ENCODE assay signal across 1 cellular context in genomic region chr4:122921971-122922876, GRCh38.
TF ChIP-seq lines count a peak whose summit lies in the region.

A gene with protein sequence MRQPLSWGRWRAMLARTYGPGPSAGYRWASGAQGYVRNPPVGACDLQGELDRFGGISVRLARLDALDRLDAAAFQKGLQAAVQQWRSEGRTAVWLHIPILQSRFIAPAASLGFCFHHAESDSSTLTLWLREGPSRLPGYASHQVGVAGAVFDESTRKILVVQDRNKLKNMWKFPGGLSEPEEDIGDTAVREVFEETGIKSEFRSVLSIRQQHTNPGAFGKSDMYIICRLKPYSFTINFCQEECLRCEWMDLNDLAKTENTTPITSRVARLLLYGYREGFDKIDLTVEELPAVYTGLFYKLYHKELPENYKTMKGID (minus strand): TSS chr4:122922597. CDS start chr4:122922572, 25 bp downstream.

TF ChIP-seq in HepG2, 621 proteins besides CTCF, POLR2A, EP300 and RAD21 (continued from another document and continues in another):
- TF ChIP-seq, protein P1, sequence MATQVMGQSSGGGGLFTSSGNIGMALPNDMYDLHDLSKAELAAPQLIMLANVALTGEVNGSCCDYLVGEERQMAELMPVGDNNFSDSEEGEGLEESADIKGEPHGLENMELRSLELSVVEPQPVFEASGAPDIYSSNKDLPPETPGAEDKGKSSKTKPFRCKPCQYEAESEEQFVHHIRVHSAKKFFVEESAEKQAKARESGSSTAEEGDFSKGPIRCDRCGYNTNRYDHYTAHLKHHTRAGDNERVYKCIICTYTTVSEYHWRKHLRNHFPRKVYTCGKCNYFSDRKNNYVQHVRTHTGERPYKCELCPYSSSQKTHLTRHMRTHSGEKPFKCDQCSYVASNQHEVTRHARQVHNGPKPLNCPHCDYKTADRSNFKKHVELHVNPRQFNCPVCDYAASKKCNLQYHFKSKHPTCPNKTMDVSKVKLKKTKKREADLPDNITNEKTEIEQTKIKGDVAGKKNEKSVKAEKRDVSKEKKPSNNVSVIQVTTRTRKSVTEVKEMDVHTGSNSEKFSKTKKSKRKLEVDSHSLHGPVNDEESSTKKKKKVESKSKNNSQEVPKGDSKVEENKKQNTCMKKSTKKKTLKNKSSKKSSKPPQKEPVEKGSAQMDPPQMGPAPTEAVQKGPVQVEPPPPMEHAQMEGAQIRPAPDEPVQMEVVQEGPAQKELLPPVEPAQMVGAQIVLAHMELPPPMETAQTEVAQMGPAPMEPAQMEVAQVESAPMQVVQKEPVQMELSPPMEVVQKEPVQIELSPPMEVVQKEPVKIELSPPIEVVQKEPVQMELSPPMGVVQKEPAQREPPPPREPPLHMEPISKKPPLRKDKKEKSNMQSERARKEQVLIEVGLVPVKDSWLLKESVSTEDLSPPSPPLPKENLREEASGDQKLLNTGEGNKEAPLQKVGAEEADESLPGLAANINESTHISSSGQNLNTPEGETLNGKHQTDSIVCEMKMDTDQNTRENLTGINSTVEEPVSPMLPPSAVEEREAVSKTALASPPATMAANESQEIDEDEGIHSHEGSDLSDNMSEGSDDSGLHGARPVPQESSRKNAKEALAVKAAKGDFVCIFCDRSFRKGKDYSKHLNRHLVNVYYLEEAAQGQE (IDR thresholded peaks at IDR 0.05; ENCODE audit: borderline replicate concordance in 1 of 2, low read depth in 1 of 2, low read length in 2 of 2) = peak in 1 of 2 experiments; percentile 4; a peak in 1 of 4 replicates
- TF ChIP-seq ZBTB7B (CRISPR knock-in tag; IDR thresholded peaks at IDR 0.05) = no peak
- TF ChIP-seq ZNF234 (CRISPR knock-in tag; conservative IDR thresholded peaks at IDR 0.05) = no peak
- TF ChIP-seq MTA3 (CRISPR knock-in tag; IDR thresholded peaks at IDR 0.05) = no peak
- TF ChIP-seq, protein P2, sequence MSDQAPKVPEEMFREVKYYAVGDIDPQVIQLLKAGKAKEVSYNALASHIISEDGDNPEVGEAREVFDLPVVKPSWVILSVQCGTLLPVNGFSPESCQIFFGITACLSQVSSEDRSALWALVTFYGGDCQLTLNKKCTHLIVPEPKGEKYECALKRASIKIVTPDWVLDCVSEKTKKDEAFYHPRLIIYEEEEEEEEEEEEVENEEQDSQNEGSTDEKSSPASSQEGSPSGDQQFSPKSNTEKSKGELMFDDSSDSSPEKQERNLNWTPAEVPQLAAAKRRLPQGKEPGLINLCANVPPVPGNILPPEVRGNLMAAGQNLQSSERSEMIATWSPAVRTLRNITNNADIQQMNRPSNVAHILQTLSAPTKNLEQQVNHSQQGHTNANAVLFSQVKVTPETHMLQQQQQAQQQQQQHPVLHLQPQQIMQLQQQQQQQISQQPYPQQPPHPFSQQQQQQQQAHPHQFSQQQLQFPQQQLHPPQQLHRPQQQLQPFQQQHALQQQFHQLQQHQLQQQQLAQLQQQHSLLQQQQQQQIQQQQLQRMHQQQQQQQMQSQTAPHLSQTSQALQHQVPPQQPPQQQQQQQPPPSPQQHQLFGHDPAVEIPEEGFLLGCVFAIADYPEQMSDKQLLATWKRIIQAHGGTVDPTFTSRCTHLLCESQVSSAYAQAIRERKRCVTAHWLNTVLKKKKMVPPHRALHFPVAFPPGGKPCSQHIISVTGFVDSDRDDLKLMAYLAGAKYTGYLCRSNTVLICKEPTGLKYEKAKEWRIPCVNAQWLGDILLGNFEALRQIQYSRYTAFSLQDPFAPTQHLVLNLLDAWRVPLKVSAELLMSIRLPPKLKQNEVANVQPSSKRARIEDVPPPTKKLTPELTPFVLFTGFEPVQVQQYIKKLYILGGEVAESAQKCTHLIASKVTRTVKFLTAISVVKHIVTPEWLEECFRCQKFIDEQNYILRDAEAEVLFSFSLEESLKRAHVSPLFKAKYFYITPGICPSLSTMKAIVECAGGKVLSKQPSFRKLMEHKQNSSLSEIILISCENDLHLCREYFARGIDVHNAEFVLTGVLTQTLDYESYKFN (CRISPR knock-in tag; conservative IDR thresholded peaks at IDR 0.05) = peak; percentile 44; the same call in 1 of the 2 replicates
- no peak for TF ChIP-seq CBFB (CRISPR knock-in tag; IDR thresholded peaks at IDR 0.05)
- no peak for TF ChIP-seq SKI (IDR thresholded peaks at IDR 0.05; ENCODE audit: partially characterized antibody)
- peak; percentile 77; the same call in 1 of the 2 replicates for TF ChIP-seq KAT7 (CRISPR knock-in tag; IDR thresholded peaks at IDR 0.05; ENCODE audit: borderline replicate concordance)
- no peak for TF ChIP-seq KIAA2018 (CRISPR knock-in tag; IDR thresholded peaks at IDR 0.05; ENCODE audit: borderline replicate concordance)
- no peak for TF ChIP-seq CREB3 (CRISPR knock-in tag; IDR thresholded peaks at IDR 0.05)
- TF ChIP-seq, protein P3, sequence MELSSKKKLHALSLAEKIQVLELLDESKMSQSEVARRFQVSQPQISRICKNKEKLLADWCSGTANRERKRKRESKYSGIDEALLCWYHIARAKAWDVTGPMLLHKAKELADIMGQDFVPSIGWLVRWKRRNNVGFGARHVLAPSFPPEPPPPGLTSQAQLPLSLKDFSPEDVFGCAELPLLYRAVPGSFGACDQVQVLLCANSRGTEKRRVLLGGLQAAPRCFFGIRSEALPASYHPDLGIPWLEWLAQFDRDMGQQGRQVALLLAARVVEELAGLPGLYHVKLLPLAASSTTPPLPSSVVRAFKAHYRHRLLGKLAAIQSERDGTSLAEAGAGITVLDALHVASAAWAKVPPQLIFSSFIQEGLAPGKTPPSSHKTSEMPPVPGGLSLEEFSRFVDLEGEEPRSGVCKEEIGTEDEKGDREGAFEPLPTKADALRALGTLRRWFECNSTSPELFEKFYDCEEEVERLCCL (CRISPR knock-in tag; IDR thresholded peaks at IDR 0.05; ENCODE audit: borderline replicate concordance) = no peak
- no peak for TF ChIP-seq CC2D1A (CRISPR knock-in tag; IDR thresholded peaks at IDR 0.05)
- no peak for TF ChIP-seq ZNF20 (CRISPR knock-in tag; IDR thresholded peaks at IDR 0.05)
- no peak for TF ChIP-seq ZNF766 (CRISPR knock-in tag; IDR thresholded peaks at IDR 0.05; ENCODE audit: borderline replicate concordance)
- peak; percentile 56; the same call in 1 of the 2 replicates for TF ChIP-seq KDM5B (CRISPR knock-in tag; IDR thresholded peaks at IDR 0.05; ENCODE audit: borderline replicate concordance)
- no peak for TF ChIP-seq SMARCE1 (IDR thresholded peaks at IDR 0.05; ENCODE audit: borderline replicate concordance)
- no peak for TF ChIP-seq TCF7L2 (IDR thresholded peaks at IDR 0.05; ENCODE audit: low read depth, low read length)
- TF ChIP-seq ZNF343 (CRISPR knock-in tag; IDR thresholded peaks at IDR 0.05) = 0 out of 2 replicates have a peak, but pooled peaks have one; percentile 64
- no peak for TF ChIP-seq MIER3 (CRISPR knock-in tag; IDR thresholded peaks at IDR 0.05; ENCODE audit: borderline replicate concordance)
- TF ChIP-seq MTF1 (CRISPR knock-in tag; IDR thresholded peaks at IDR 0.05) = no peak
- TF ChIP-seq SP1 (IDR thresholded peaks at IDR 0.05) = no peak
- no peak for TF ChIP-seq SP1 (CRISPR knock-in tag; IDR thresholded peaks at IDR 0.05)
- 0 out of 2 replicates have a peak, but pooled peaks have one; percentile 36 for TF ChIP-seq ZNF253 (CRISPR knock-in tag; IDR thresholded peaks at IDR 0.05; ENCODE audit: borderline replicate concordance)
- TF ChIP-seq ZNF589 (CRISPR knock-in tag; conservative IDR thresholded peaks at IDR 0.05) = no peak
- 0 out of 2 replicates have a peak, but pooled peaks have one; percentile 34 for TF ChIP-seq ZNF747 (CRISPR knock-in tag; IDR thresholded peaks at IDR 0.05; ENCODE audit: borderline replicate concordance)
- no peak for TF ChIP-seq MIER2 (CRISPR knock-in tag; IDR thresholded peaks at IDR 0.05)
- TF ChIP-seq CEBPG (CRISPR knock-in tag; IDR thresholded peaks at IDR 0.05) = no peak
- TF ChIP-seq SRY (CRISPR knock-in tag; IDR thresholded peaks at IDR 0.05) = 0 out of 2 replicates have a peak, but pooled peaks have one; percentile 56
- peak; percentile 17 for TF ChIP-seq SAP130 (CRISPR knock-in tag; IDR thresholded peaks at IDR 0.05; ENCODE audit: low read depth)
- TF ChIP-seq, protein P4, sequence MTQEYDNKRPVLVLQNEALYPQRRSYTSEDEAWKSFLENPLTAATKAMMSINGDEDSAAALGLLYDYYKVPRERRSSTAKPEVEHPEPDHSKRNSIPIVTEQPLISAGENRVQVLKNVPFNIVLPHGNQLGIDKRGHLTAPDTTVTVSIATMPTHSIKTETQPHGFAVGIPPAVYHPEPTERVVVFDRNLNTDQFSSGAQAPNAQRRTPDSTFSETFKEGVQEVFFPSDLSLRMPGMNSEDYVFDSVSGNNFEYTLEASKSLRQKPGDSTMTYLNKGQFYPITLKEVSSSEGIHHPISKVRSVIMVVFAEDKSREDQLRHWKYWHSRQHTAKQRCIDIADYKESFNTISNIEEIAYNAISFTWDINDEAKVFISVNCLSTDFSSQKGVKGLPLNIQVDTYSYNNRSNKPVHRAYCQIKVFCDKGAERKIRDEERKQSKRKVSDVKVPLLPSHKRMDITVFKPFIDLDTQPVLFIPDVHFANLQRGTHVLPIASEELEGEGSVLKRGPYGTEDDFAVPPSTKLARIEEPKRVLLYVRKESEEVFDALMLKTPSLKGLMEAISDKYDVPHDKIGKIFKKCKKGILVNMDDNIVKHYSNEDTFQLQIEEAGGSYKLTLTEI (CRISPR knock-in tag; conservative IDR thresholded peaks at IDR 0.05) = no peak
- TF ChIP-seq, protein P5, sequence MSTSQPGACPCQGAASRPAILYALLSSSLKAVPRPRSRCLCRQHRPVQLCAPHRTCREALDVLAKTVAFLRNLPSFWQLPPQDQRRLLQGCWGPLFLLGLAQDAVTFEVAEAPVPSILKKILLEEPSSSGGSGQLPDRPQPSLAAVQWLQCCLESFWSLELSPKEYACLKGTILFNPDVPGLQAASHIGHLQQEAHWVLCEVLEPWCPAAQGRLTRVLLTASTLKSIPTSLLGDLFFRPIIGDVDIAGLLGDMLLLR (CRISPR knock-in tag; IDR thresholded peaks at IDR 0.05) = no peak
- 0 out of 2 replicates have a peak, but pooled peaks have one; percentile 74 for TF ChIP-seq NFIB (CRISPR knock-in tag; IDR thresholded peaks at IDR 0.05; ENCODE audit: borderline replicate concordance)
- peak; percentile 83 for TF ChIP-seq YEATS4 (CRISPR knock-in tag; IDR thresholded peaks at IDR 0.05; ENCODE audit: borderline replicate concordance)
- TF ChIP-seq GFI1 (CRISPR knock-in tag; IDR thresholded peaks at IDR 0.05; ENCODE audit: borderline replicate concordance) = peak; percentile 60; the same call in 1 of the 2 replicates
- TF ChIP-seq ZNF784 (CRISPR knock-in tag; IDR thresholded peaks at IDR 0.05; ENCODE audit: borderline replicate concordance) = peak; percentile 20; the same call in 1 of the 2 replicates
- peak; percentile 87 for TF ChIP-seq PHF8 (CRISPR knock-in tag; IDR thresholded peaks at IDR 0.05)
- no peak for TF ChIP-seq ZFP90 (CRISPR knock-in tag; IDR thresholded peaks at IDR 0.05; ENCODE audit: borderline replicate concordance)
- TF ChIP-seq ISL2 (CRISPR knock-in tag; IDR thresholded peaks at IDR 0.05) = peak; percentile 6; the same call in 1 of the 2 replicates
